8 cellular contexts compared by ENCODE assay signal in genomic region chr10:73590881-73591577, GRCh38. TPM values are rescaled to one million over a fixed set of nuclear protein-coding genes. Genes with fewer than 3 reads are reported as not detected.
DNase-seq lines count a peak whose midpoint lies in the region; ATAC-seq and TF ChIP-seq lines count a peak whose summit lies in the region.

USP54 (minus strand) TSS chr10:73591342; CDS start chr10:73575658, 15,684 bp downstream.

- no peaks in the 10 kb centered on the region for H3K36me3 ChIP-seq in HUES6 (ENCODE audit: control insufficient read depth, insufficient read depth, low read length)
- no peaks in the 10 kb centered on the region for H3K36me3 ChIP-seq in adipocyte (ENCODE audit: control insufficient read depth, insufficient read depth, low read length, severe bottlenecking)

- H3K27me3 ChIP-seq in HUES6 (ENCODE audit: control insufficient read depth, insufficient read depth, low read length) = no peaks in the 10 kb centered on the region
- H3K27me3 ChIP-seq in adipocyte (replicated peaks; ENCODE audit: control insufficient read depth, insufficient read depth, low read length) = no peaks in the 10 kb centered on the region

- H3K36me3 Mint-ChIP-seq in CD14-positive monocyte (no peaks in the 10 kb centered on the region), osteocyte (ENCODE audit: unreplicated experiment) (no peaks in the 10 kb centered on the region)

- DNase-seq in CD14-positive monocyte (ENCODE audit: low spot score) (no peak), adipocyte (ENCODE audit: low read depth) (peak; percentile 50), cardiac septum (ENCODE audit: low spot score) (no peak), osteocyte (ENCODE audit: extremely low spot score, unreplicated experiment) (no peak), SIG-M5 (lab: John Stamatoyannopoulos, UW) (no peak)

- H3K9me3 ChIP-seq in HUES6 (ENCODE audit: control insufficient read depth, insufficient read depth, low read depth, low read length) (no peaks in the 10 kb centered on the region; the same call in 1 of the 2 replicates), adipocyte (ENCODE audit: control insufficient read depth, low read length) (no peaks in the 10 kb centered on the region)

- H3K4me3 ChIP-seq in HUES6 (ENCODE audit: low read depth, low read length) (peak within 1 kb of the TSS; percentile 37), adipocyte (ENCODE audit: low read length) (no peak within 1 kb of the TSS)

- H3K27me3 Mint-ChIP-seq in CD14-positive monocyte (ENCODE audit: low read depth in 3 of 3) (peaks cover 0 to 2% (median 0%) of the 10 kb centered on the region in 3 donors), osteocyte (ENCODE audit: unreplicated experiment) (no peaks in the 10 kb centered on the region)

- peak within 1 kb of the TSS in 5 of 7 donors; percentile 17 to 86 (median 64) for H3K27ac Mint-ChIP-seq in CD14-positive monocyte
- peak within 1 kb of the TSS; percentile 58 for H3K27ac Mint-ChIP-seq in osteocyte (ENCODE audit: unreplicated experiment)

- H3K27ac ChIP-seq in HUES6 (ENCODE audit: low read depth, low read length) = peak within 1 kb of the TSS; percentile 87

- ATAC-seq in GM21515 (IDR thresholded peaks at IDR 0.05; ENCODE audit: unreplicated experiment) (no peak), GM21576 (IDR thresholded peaks at IDR 0.05; ENCODE audit: unreplicated experiment) (no peak)

- intact Hi-C loops in CD14-positive monocyte (cut with micrococcal nuclease) (no loop called here), cardiac septum (cut with DNase I) (no loop called here)

- TF ChIP-seq CTCF in CD14-positive monocyte (IDR thresholded peaks at IDR 0.05) (no peak), osteocyte (IDR thresholded peaks at IDR 0.05) (no peak)

- H3K9me3 Mint-ChIP-seq in CD14-positive monocyte = no peaks in the 10 kb centered on the region
- H3K9me3 Mint-ChIP-seq in osteocyte (ENCODE audit: unreplicated experiment) = no peaks in the 10 kb centered on the region

- H3K4me1 ChIP-seq in HUES6 (ENCODE audit: control insufficient read depth, insufficient read depth, low read length) (peaks cover 29% of the 10 kb centered on the region), adipocyte (ENCODE audit: control insufficient read depth, insufficient read depth, low read length) (peaks cover 23% of the 10 kb centered on the region)

- H3K4me3 Mint-ChIP-seq in CD14-positive monocyte = peak within 1 kb of the TSS; percentile 29 to 76
- peak within 1 kb of the TSS; percentile 32 for H3K4me3 Mint-ChIP-seq in osteocyte (ENCODE audit: unreplicated experiment)

- H3K4me1 Mint-ChIP-seq in CD14-positive monocyte (peaks cover 32% of the 10 kb centered on the region), osteocyte (ENCODE audit: unreplicated experiment) (peaks cover 20% of the 10 kb centered on the region)

- H3K9ac ChIP-seq in HUES6 (ENCODE audit: low read length) = peak within 1 kb of the TSS; percentile 23
- no peak within 1 kb of the TSS for H3K9ac ChIP-seq in adipocyte (ENCODE audit: low read length)

RNA-seq across cellular contexts. Expression of gene USP54, which starts in this region (rescaled TPM):
- polyA plus RNA-seq in CD14-positive monocyte = under 1 TPM; 0.28 to 0.55 TPM
- 16.3 TPM for total RNA-seq in cardiac septum
- total RNA-seq in osteocyte = 9.4 and 11.2 TPM in 2 replicates
